8 cellular contexts compared by ENCODE assay signal in genomic region chr5:177478711-177479646, GRCh38. TPM values are rescaled to one million over a fixed set of nuclear protein-coding genes. Genes with fewer than 3 reads are reported as not detected.
DNase-seq lines count a peak whose midpoint lies in the region; ATAC-seq and TF ChIP-seq lines count a peak whose summit lies in the region.

No MANE protein-coding gene starts in this region.

- intact Hi-C loops in dendritic cell treated with granulocyte-macrophage colony-stimulating factor and Interleukin-4, amounts not matched to agents 40 ng/mL and 50 ng/mL, for 4 days (cut with micrococcal nuclease), result no loop called here

- H3K27ac Mint-ChIP-seq in HFFc6, result peak overlapping the region; percentile 83
- H3K27ac Mint-ChIP-seq in dendritic cell treated with granulocyte-macrophage colony-stimulating factor and Interleukin-4, amounts not matched to agents 40 ng/mL and 50 ng/mL, for 4 days, result peak overlapping the region; percentile 12
- H3K27ac Mint-ChIP-seq in naive B cell, result peak overlapping the region; percentile 42 to 96 (median 84)

- peak; percentile 19 for ATAC-seq in SK-N-SH treated with all-trans-retinoic acid at 6 μM for 48 hours
- ATAC-seq in naive B cell (ENCODE audit: low read depth in 2 of 2), result peak; percentile 83 to 84
- ATAC-seq in GM18520 (IDR thresholded peaks at IDR 0.05; ENCODE audit: unreplicated experiment), result no peak
- no peak for ATAC-seq in HG03460 (IDR thresholded peaks at IDR 0.05; ENCODE audit: unreplicated experiment)

- H3K9me3 Mint-ChIP-seq in HFFc6 (peaks cover 14% of the 10 kb centered on the region), naive B cell (no peaks in the 10 kb centered on the region)
- no peaks in the 10 kb centered on the region for H3K9me3 Mint-ChIP-seq in dendritic cell treated with granulocyte-macrophage colony-stimulating factor and Interleukin-4, amounts not matched to agents 40 ng/mL and 50 ng/mL, for 4 days

- TF ChIP-seq CTCF in HFFc6 (IDR thresholded peaks at IDR 0.05), result no peak

- peaks cover 82% of the 10 kb centered on the region for H3K4me1 Mint-ChIP-seq in HFFc6 (ENCODE audit: low read depth)
- H3K4me1 Mint-ChIP-seq in dendritic cell treated with granulocyte-macrophage colony-stimulating factor and Interleukin-4, amounts not matched to agents 40 ng/mL and 50 ng/mL, for 4 days (ENCODE audit: low read depth), result peaks cover 83% of the 10 kb centered on the region
- H3K4me1 Mint-ChIP-seq in naive B cell, result peaks cover 39 to 40% (median 39%) of the 10 kb centered on the region in 3 donors

- H3K4me3 Mint-ChIP-seq in HFFc6 (peak overlapping the region; percentile 48; the same call in 1 of the 2 replicates), naive B cell (peak overlapping the region in 2 of 8 donors; percentile 25 to 69)
- H3K4me3 Mint-ChIP-seq in dendritic cell treated with granulocyte-macrophage colony-stimulating factor and Interleukin-4, amounts not matched to agents 40 ng/mL and 50 ng/mL, for 4 days, result peak overlapping the region; percentile 14

- peaks cover 76% of the 10 kb centered on the region for H3K27me3 Mint-ChIP-seq in HFFc6 (ENCODE audit: insufficient read depth)
- peaks cover 66% of the 10 kb centered on the region for H3K27me3 Mint-ChIP-seq in dendritic cell treated with granulocyte-macrophage colony-stimulating factor and Interleukin-4, amounts not matched to agents 40 ng/mL and 50 ng/mL, for 4 days
- H3K27me3 Mint-ChIP-seq in naive B cell, result peaks cover 0 to 6% (median 6%) of the 10 kb centered on the region in 3 donors

- no peak for DNase-seq in HFFc6
- no peak for DNase-seq in naive B cell
- no peak for DNase-seq in NCI-H226
- DNase-seq in SW 1271 (lab: John Stamatoyannopoulos, UW), result no peak

- H3K36me3 Mint-ChIP-seq in HFFc6 (ENCODE audit: low read depth) (peaks cover 31% of the 10 kb centered on the region), naive B cell (no peaks in the 10 kb centered on the region)
- peaks cover 23% of the 10 kb centered on the region for H3K36me3 Mint-ChIP-seq in dendritic cell treated with granulocyte-macrophage colony-stimulating factor and Interleukin-4, amounts not matched to agents 40 ng/mL and 50 ng/mL, for 4 days (ENCODE audit: low read depth)

TF ChIP-seq in SK-N-SH treated with all-trans-retinoic acid at 6 μM for 48 hours, 23 proteins besides CTCF, POLR2A, EP300 and RAD21 (continues in another document):
- no peak for TF ChIP-seq ZFP3 (CRISPR knock-in tag; IDR thresholded peaks at IDR 0.05)
- TF ChIP-seq ESRRG (CRISPR knock-in tag; IDR thresholded peaks at IDR 0.05), result no peak
- TF ChIP-seq CSDC2 (CRISPR knock-in tag; IDR thresholded peaks at IDR 0.05), result no peak
- no peak for TF ChIP-seq ARNTL (CRISPR knock-in tag; IDR thresholded peaks at IDR 0.05; ENCODE audit: borderline replicate concordance, low read depth)
- no peak for TF ChIP-seq ZNF8 (CRISPR knock-in tag; IDR thresholded peaks at IDR 0.05)
- no peak for TF ChIP-seq ZNF565 (CRISPR knock-in tag; conservative IDR thresholded peaks at IDR 0.05; ENCODE audit: low read depth)
- peak; percentile 54; the same call in 1 of the 2 replicates for TF ChIP-seq TSHZ2 (CRISPR knock-in tag; IDR thresholded peaks at IDR 0.05)
- no peak for TF ChIP-seq PPARA (CRISPR knock-in tag; IDR thresholded peaks at IDR 0.05; ENCODE audit: borderline replicate concordance)
- no peak for TF ChIP-seq BACH2 (CRISPR knock-in tag; IDR thresholded peaks at IDR 0.05; ENCODE audit: borderline replicate concordance)
- TF ChIP-seq GLIS3 (CRISPR knock-in tag; IDR thresholded peaks at IDR 0.05), result no peak
- TF ChIP-seq ZFP30 (CRISPR knock-in tag; IDR thresholded peaks at IDR 0.05), result no peak
- no peak for TF ChIP-seq RARB (CRISPR knock-in tag; IDR thresholded peaks at IDR 0.05)
- TF ChIP-seq TCF4 (CRISPR knock-in tag; IDR thresholded peaks at IDR 0.05; ENCODE audit: borderline replicate concordance), result peak; percentile 65; the same call in 1 of the 2 replicates
- peak; percentile 20; the same call in 1 of the 2 replicates for TF ChIP-seq ISL1 (CRISPR knock-in tag; IDR thresholded peaks at IDR 0.05)
- TF ChIP-seq POU6F1 (CRISPR knock-in tag; IDR thresholded peaks at IDR 0.05; ENCODE audit: borderline replicate concordance, low read depth), result no peak
- no peak for TF ChIP-seq SNAI2 (CRISPR knock-in tag; IDR thresholded peaks at IDR 0.05)
- no peak for TF ChIP-seq OSR1 (CRISPR knock-in tag; IDR thresholded peaks at IDR 0.05)
- no peak for TF ChIP-seq PATZ1 (CRISPR knock-in tag; IDR thresholded peaks at IDR 0.05; ENCODE audit: borderline replicate concordance)
- no peak for TF ChIP-seq ZC3H10 (CRISPR knock-in tag; IDR thresholded peaks at IDR 0.05)
- no peak for TF ChIP-seq TOX (CRISPR knock-in tag; IDR thresholded peaks at IDR 0.05; ENCODE audit: borderline replicate concordance)

RNA-seq across cellular contexts. Expression of gene DBN1, which starts 5.5 kb away (rescaled TPM):
- 100 to 1,000 TPM; 346 to 394 (median 358) TPM for total RNA-seq in HFFc6 (2021; fragmentation: NEBNext Ultra II Directional; extraction: Animal tissue kit (Norgen Biotek cat#: 25700))
- 1 to 10 TPM in 1 of 6 donors, under 1 TPM in 3, not detected in 2; 0.31 to 1.9 (median 0.65) TPM for polyA plus RNA-seq in naive B cell (ENCODE audit: low read depth in 6 of 6)

RNA-seq across cellular contexts. Expression of gene PDLIM7, which starts 18.4 kb away (rescaled TPM):
- total RNA-seq in HFFc6 (2021; fragmentation: NEBNext Ultra II Directional; extraction: Animal tissue kit (Norgen Biotek cat#: 25700)), result 100 to 1,000 TPM; 339 to 353 (median 343) TPM
- 1 to 10 TPM; 1.5 to 6.0 (median 3.9) TPM for polyA plus RNA-seq in naive B cell (ENCODE audit: low read depth in 6 of 6)

RNA-seq across cellular contexts. Expression of gene DOK3, which starts 30.6 kb away (rescaled TPM):
- 1 to 10 TPM; 1.1 to 2.6 (median 1.3) TPM for total RNA-seq in HFFc6 (2021; fragmentation: NEBNext Ultra II Directional; extraction: Animal tissue kit (Norgen Biotek cat#: 25700))
- polyA plus RNA-seq in naive B cell (ENCODE audit: low read depth in 6 of 6), result 10 to 100 TPM; 12.7 to 47.7 (median 38.1) TPM

RNA-seq across cellular contexts. Expression of gene PRR7, which starts 32.4 kb away (rescaled TPM):
- total RNA-seq in HFFc6 (2021; fragmentation: NEBNext Ultra II Directional; extraction: Animal tissue kit (Norgen Biotek cat#: 25700)), result 10 to 100 TPM in 4 of 6 experiments, 1 to 10 TPM in 2; 8.9 to 16.9 (median 10.4) TPM
- polyA plus RNA-seq in naive B cell (ENCODE audit: low read depth in 6 of 6), result 10 to 100 TPM; 16.2 to 39.5 (median 25.7) TPM

RNA-seq across cellular contexts. Expression of gene DDX41, which starts 37.8 kb away (rescaled TPM):
- 100 to 1,000 TPM in 3 of 6 experiments, 10 to 100 TPM in 3; 83.8 to 105 (median 98.5) TPM for total RNA-seq in HFFc6 (2021; fragmentation: NEBNext Ultra II Directional; extraction: Animal tissue kit (Norgen Biotek cat#: 25700))
- polyA plus RNA-seq in naive B cell (ENCODE audit: low read depth in 6 of 6), result 10 to 100 TPM; 25.8 to 72.8 (median 43.0) TPM

Comparison
In these comparisons a context has a peak if more than half of its experiments do, and no peak if none do; other contexts are left out.
1. H3K27ac Mint-ChIP-seq: peak in every context shown above with its lines; median percentile 84 in naive B cell; 83 in HFFc6; 12 in dendritic cell treated with granulocyte-macrophage colony-stimulating factor and Interleukin-4, amounts not matched to agents 40 ng/mL and 50 ng/mL, for 4 days.
2. ATAC-seq: peak in SK-N-SH treated with all-trans-retinoic acid at 6 μM for 48 hours (single experiment) and naive B cell (2 of 2); none in GM18520 (single experiment) and HG03460 (single experiment).